Comparison of ENCODE assay signal across 12 cellular contexts in the genomic region with DNA sequence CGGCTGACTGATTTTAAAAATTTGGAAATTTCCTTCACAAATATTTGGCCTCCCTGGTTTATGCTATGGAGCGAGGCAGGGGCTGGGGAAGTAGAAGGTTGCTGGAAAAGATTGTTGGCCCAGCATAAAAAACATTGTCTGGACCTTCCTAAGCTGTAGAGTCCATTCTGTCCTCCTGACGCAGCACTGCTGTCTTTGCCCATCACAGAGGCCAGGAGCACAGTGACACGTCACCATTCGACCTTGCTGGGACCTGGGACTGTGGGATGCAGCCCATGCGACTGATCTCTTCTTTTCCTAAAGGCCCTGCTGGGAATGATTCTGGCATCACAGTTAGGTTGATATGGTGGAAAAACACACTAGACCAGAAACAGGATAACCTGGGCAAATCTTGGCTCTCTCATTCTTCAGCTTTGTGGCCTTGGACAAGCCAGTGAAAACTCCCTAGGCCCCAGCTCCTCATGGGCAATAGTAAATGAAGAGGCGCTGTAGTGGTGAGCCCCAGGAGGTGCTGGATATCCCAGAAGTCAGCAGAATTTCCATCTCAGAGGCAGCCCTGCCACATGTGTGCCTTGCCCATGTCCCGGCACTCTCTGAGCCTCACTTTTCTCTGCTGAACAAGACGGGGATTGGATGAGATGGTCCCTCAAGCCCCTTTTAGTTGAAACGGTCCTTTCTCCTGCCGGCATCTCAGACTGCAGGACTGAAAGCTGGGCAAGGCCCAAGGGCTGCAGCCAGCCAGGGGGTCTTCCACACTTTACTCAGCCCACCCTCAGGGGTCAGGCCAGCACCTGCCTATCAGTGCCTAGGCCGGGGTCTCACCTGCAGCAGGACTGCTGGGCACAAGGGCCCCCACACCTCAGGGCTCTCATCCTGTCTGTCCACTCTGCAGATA.
DNase-seq lines count a peak whose midpoint lies in the region; ATAC-seq and TF ChIP-seq lines count a peak whose summit lies in the region.
"Had no signal": no experiment of that assay in that cellular context is flagged by ENCODE, and none has a peak within 500 bp of the region (broad histone marks: within the 10 kb centered on the region; RNA-seq: fewer than 3 reads in every experiment).

No MANE protein-coding gene starts in this region.

- H3K27ac ChIP-seq in Peyer's patch = peak overlapping the region in 3 of 4 donors; percentile 23 to 69 (median 42)
- H3K27ac ChIP-seq in lung (ENCODE audit: low read depth in 1 of 2, low read length in 1 of 2) = peak overlapping the region; percentile 36 to 76
- H3K27ac ChIP-seq in suprapubic skin = peak overlapping the region; percentile 76

- no peaks in the 10 kb centered on the region for H3K27me3 Mint-ChIP-seq in chondrocyte (ENCODE audit: low read depth)

- peaks cover 0 to 9% (median 0%) of the 10 kb centered on the region in 4 donors for H3K4me1 ChIP-seq in Peyer's patch
- peaks cover 0 to 11% of the 10 kb centered on the region in 2 donors for H3K4me1 ChIP-seq in lung (ENCODE audit: control insufficient read depth in 2 of 2, insufficient read depth in 2 of 2, low read length in 2 of 2)
- H3K4me1 ChIP-seq in suprapubic skin = peaks cover 46% of the 10 kb centered on the region

- TF ChIP-seq CTCF in Peyer's patch (IDR thresholded peaks at IDR 0.05) (no peak), chondrocyte (IDR thresholded peaks at IDR 0.05) (no peak), lung (IDR thresholded peaks at IDR 0.05; ENCODE audit: control extremely low read depth, extremely low read depth) (no peak), suprapubic skin (IDR thresholded peaks at IDR 0.05) (no peak)

- no peak for ATAC-seq in lung (ENCODE audit: insufficient read depth, low FRiP score)
- no peak for ATAC-seq in activated CD4-positive, CD25-positive, alpha-beta regulatory T cell treated with anti-CD3 and anti-CD28 coated beads, Interleukin-2, amount 50 U/mL, for 24 hours

- no peak for TF ChIP-seq EP300 in suprapubic skin (IDR thresholded peaks at IDR 0.05)

- H3K36me3 ChIP-seq in Peyer's patch (peaks cover 0 to 29% (median 0%) of the 10 kb centered on the region in 3 donors), lung (ENCODE audit: control insufficient read depth in 2 of 2, insufficient read depth in 2 of 2, low read length in 2 of 2) (peaks cover 0 to 16% of the 10 kb centered on the region in 2 donors), suprapubic skin (no peaks in the 10 kb centered on the region)

- H3K4me1 Mint-ChIP-seq in chondrocyte (ENCODE audit: low read depth) = peaks cover 59% of the 10 kb centered on the region
- H3K4me1 Mint-ChIP-seq: B cell had no signal

- H3K4me3 Mint-ChIP-seq in chondrocyte (ENCODE audit: unreplicated experiment) = no peak overlapping the region
- H3K4me3 Mint-ChIP-seq: B cell had no signal

- peaks cover 28% of the 10 kb centered on the region for H3K36me3 Mint-ChIP-seq in chondrocyte (ENCODE audit: low read depth)

- TF ChIP-seq POLR2A in Peyer's patch (IDR thresholded peaks at IDR 0.05) (no peak), suprapubic skin (IDR thresholded peaks at IDR 0.05) (no peak)

- H3K9me3 ChIP-seq in Peyer's patch = no peaks in the 10 kb centered on the region
- H3K9me3 ChIP-seq in lung (ENCODE audit: control insufficient read depth in 2 of 2, insufficient read depth in 1 of 2, low read length in 1 of 2) = no peaks in the 10 kb centered on the region
- no peaks in the 10 kb centered on the region for H3K9me3 ChIP-seq in suprapubic skin

- 93 to 98% methylated on average over 12 of the region's 12 CpGs for WGBS in lung, 2 donors
- WGBS in suprapubic skin = 92% methylated on average over 9 of the region's 12 CpGs

- H3K4me3 ChIP-seq in Peyer's patch (no peak overlapping the region), lung (no peak overlapping the region), suprapubic skin (no peak overlapping the region)

- no peak for DNase-seq in Peyer's patch
- DNase-seq in chondrocyte (ENCODE audit: low spot score) = no peak
- no peak for DNase-seq in lung (ENCODE audit: low spot score)
- DNase-seq in suprapubic skin (ENCODE audit: low spot score in 2 of 2) = no peak
- DNase-seq in COLO829 (ENCODE audit: low spot score) = no peak
- no peak for DNase-seq in C1 segment of cervical spinal cord (lab: John Stamatoyannopoulos, UW)
- DNase-seq in NCI-H526 treated with DMSO at 0.1 percent for 48 hours (lab: John Stamatoyannopoulos, UW) = no peak
- DNase-seq: DMS 273 treated with DMSO at 0.1 percent for 48 hours; NCI-H2081 treated with DMSO at 0.1 percent for 48 hours; stimulated activated CD4-positive, alpha-beta T cell treated with anti-CD3 and anti-CD28 coated beads, Interleukin-4, amount 100 ng/mL, for 24 hours had no signal

- H3K27me3 ChIP-seq in Peyer's patch (no peaks in the 10 kb centered on the region), lung (ENCODE audit: control insufficient read depth, insufficient read depth) (no peaks in the 10 kb centered on the region), suprapubic skin (no peaks in the 10 kb centered on the region)

- no peaks in the 10 kb centered on the region for H3K9me3 Mint-ChIP-seq in chondrocyte (ENCODE audit: low read depth)

- H3K27ac Mint-ChIP-seq in chondrocyte (ENCODE audit: unreplicated experiment) = peak overlapping the region; percentile 99
- H3K27ac Mint-ChIP-seq: B cell had no signal
